8 cellular contexts compared by ENCODE assay signal in the genomic region with DNA sequence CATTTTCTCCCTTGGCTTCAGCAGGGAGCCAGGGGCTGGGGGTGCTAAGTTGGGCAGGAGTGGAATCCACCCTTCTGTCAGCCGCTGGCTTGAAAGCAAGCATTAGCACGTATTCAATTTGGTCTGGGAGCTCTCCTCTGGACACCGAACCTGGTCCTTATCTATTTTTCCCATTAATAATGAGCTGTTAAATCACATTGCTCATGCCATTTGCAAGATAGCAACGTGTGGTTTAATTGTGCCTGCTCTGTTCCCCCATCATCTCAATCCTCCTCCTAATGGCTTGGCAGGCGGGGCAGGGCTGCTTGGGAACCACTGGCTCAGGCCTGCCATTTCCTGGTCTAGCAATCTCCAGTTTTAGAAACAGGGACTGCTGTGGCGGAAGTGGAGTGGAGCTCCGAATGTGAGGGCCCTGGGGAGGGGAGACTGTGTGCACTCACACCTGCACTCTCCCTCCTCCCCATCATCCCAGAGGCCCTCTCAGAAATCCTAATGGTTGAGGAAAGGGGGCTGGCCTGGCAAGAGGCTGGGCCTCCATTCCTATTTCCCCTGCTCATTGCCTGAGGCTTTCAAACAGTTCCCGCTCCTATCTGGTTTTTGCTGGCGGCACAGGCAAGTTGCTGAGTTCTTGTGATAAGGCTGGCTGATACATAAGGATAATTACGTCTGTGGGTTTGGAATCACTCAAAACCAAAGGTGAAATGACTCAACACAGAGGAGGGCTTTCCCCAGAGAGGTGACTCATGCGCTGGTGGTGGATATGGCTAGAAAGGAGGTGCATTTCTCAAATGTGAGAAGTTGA.
DNase-seq lines count a peak whose midpoint lies in the region; ATAC-seq and TF ChIP-seq lines count a peak whose summit lies in the region.

No MANE protein-coding gene starts in this region.

- H3K27ac Mint-ChIP-seq in activated CD8-positive, alpha-beta T cell treated with anti-CD3 and anti-CD28 coated beads, Interleukin-2, amount 10 ng/mL, durations not matched to agents 7 days and 5 days: no peak overlapping the region

- CTCF ChIA-PET in GM10248 (lab: Yijun Ruan, JAX): interaction anchor here (1.7 to 2.0 kb wide), 3 partner anchors 9 to 14 kb away, joined by 5 to 6 read pairs (median 6); no protein-coding TSS in a partner anchor
- CTCF ChIA-PET in activated CD8-positive, alpha-beta T cell treated with anti-CD3 and anti-CD28 coated beads, Interleukin-2, amount 10 ng/mL, durations not matched to agents 7 days and 5 days (lab: Charles Lee): no interaction called here

- H3K9me3 Mint-ChIP-seq in activated CD8-positive, alpha-beta T cell treated with anti-CD3 and anti-CD28 coated beads, Interleukin-2, amount 10 ng/mL, durations not matched to agents 7 days and 5 days (ENCODE audit: insufficient read depth): no peaks in the 10 kb centered on the region

- H3K4me1 Mint-ChIP-seq in activated CD8-positive, alpha-beta T cell treated with anti-CD3 and anti-CD28 coated beads, Interleukin-2, amount 10 ng/mL, durations not matched to agents 7 days and 5 days (ENCODE audit: low read depth): peaks cover 6% of the 10 kb centered on the region

- no peak for TF ChIP-seq CTCF in GM10248 (IDR thresholded peaks at IDR 0.05; ENCODE audit: control extremely low read depth, extremely low read depth, low read depth, missing control alignments)

- no peak overlapping the region for H3K4me3 Mint-ChIP-seq in activated CD8-positive, alpha-beta T cell treated with anti-CD3 and anti-CD28 coated beads, Interleukin-2, amount 10 ng/mL, durations not matched to agents 7 days and 5 days

- intact Hi-C loops in left ventricle myocardium superior (cut with micrococcal nuclease): no loop called here

- POLR2A ChIA-PET in GM10248 (lab: Yijun Ruan, JAX): no interaction called here
- POLR2A ChIA-PET in activated CD8-positive, alpha-beta T cell treated with anti-CD3 and anti-CD28 coated beads, Interleukin-2, amount 10 ng/mL, durations not matched to agents 7 days and 5 days (lab: Charles Lee): no interaction called here

- ATAC-seq in GM21515 (IDR thresholded peaks at IDR 0.05; ENCODE audit: unreplicated experiment): peak; percentile 89
- ATAC-seq in HG03575 (IDR thresholded peaks at IDR 0.05; ENCODE audit: extremely low read depth, insufficient number of reproducible peaks, low FRiP score, unreplicated experiment): peak; percentile 84
- ATAC-seq in activated CD8-positive, alpha-beta T cell treated with anti-CD3 and anti-CD28 coated beads, Interleukin-2, amount 10 ng/mL, durations not matched to agents 7 days and 5 days: peak; percentile 42
- peak; percentile 87 for ATAC-seq in left ventricle myocardium superior

- no peaks in the 10 kb centered on the region for H3K36me3 Mint-ChIP-seq in activated CD8-positive, alpha-beta T cell treated with anti-CD3 and anti-CD28 coated beads, Interleukin-2, amount 10 ng/mL, durations not matched to agents 7 days and 5 days (ENCODE audit: low read depth)

- DNase-seq in GM10248 (ENCODE audit: extremely low spot score) (peak; percentile 80), left ventricle myocardium superior (peak; percentile 52), NCI-H1417 (lab: John Stamatoyannopoulos, UW) (no peak), NCI-H128 (lab: John Stamatoyannopoulos, UW; ENCODE audit: unreplicated experiment) (no peak)
- DNase-seq in activated CD8-positive, alpha-beta T cell treated with anti-CD3 and anti-CD28 coated beads, Interleukin-2, amount 10 ng/mL, durations not matched to agents 7 days and 5 days: peak; percentile 29
- peak; percentile 38 to 70 for DNase-seq in stimulated activated CD8-positive, alpha-beta memory T cell treated with anti-CD3 and anti-CD28 coated beads, Interleukin-7, amount 100 ng/mL, for 48 hours (ENCODE audit: extremely low read depth in 1 of 2, low read depth in 1 of 2)

- peaks cover 7% of the 10 kb centered on the region for H3K27me3 Mint-ChIP-seq in activated CD8-positive, alpha-beta T cell treated with anti-CD3 and anti-CD28 coated beads, Interleukin-2, amount 10 ng/mL, durations not matched to agents 7 days and 5 days (ENCODE audit: low read depth)

Comparison
In these comparisons a context has a peak if more than half of its experiments do, and no peak if none do; other contexts are left out.
1. DNase-seq: peak in GM10248 (single experiment), activated CD8-positive, alpha-beta T cell treated with anti-CD3 and anti-CD28 coated beads, Interleukin-2, amount 10 ng/mL, durations not matched to agents 7 days and 5 days (single experiment), left ventricle myocardium superior (single experiment) and stimulated activated CD8-positive, alpha-beta memory T cell treated with anti-CD3 and anti-CD28 coated beads, Interleukin-7, amount 100 ng/mL, for 48 hours (2 of 2); none in NCI-H1417 (0 of 3) and NCI-H128 (single experiment).
2. Peak in every context shown above with its lines, with median percentiles within 50 percentile points of each other: ATAC-seq.